In genomic region chr12:69792533-69792932, GRCh38 we compare ENCODE assay signal across 21 cellular contexts.
"Had no signal": no experiment of that assay in that cellular context is flagged by ENCODE, and none has a peak within 500 bp of the region (broad histone marks: within the 10 kb centered on the region; RNA-seq: fewer than 3 reads in every experiment).

No MANE protein-coding gene starts in this region.

- H3K4me3 Mint-ChIP-seq: T-cell; T-helper 1 cell treated with Interleukin-12 subunit alpha and Interleukin-12 subunit beta and Interleukin-4 antibody, amounts not matched to agents 30 μg/mL and 1 μg/mL, for 36 hours had no signal

- H3K27me3 Mint-ChIP-seq: T-cell had no signal

- H3K4me1 Mint-ChIP-seq: T-cell had no signal

- DNase-seq: KBM-7, MV-4-11, NCI-H1048, NCI-H1105, NCI-H1417, NCI-H1436 treated with DMSO at 0.1 percent for 48 hours, NCI-H1694, NCI-H187 treated with DMSO at 0.1 percent for 48 hours, NCI-H2029 treated with DMSO at 0.1 percent for 48 hours, NCI-H2107, NCI-H2171 treated with DMSO at 0.1 percent for 48 hours, NCI-H345, NCI-H446 treated with DMSO at 0.1 percent for 48 hours, NCI-H510A treated with DMSO at 0.1 percent for 48 hours, NCI-H526, NCI-H82, SHP77, SK-N-SH, SW 1271, T-cell had no signal

- ATAC-seq: T-cell had no signal

- H3K27ac Mint-ChIP-seq: T-cell; T-helper 1 cell treated with Interleukin-12 subunit alpha and Interleukin-12 subunit beta and Interleukin-4 antibody, amounts not matched to agents 30 μg/mL and 1 μg/mL, for 36 hours had no signal
